In genomic region chr13:28630864-28631263, GRCh38 we compare ENCODE assay signal across 18 cellular contexts. TPM values are rescaled to one million over a fixed set of nuclear protein-coding genes. Genes with fewer than 3 reads are reported as not detected.
DNase-seq lines count a peak whose midpoint lies in the region; ATAC-seq and TF ChIP-seq lines count a peak whose summit lies in the region.
"Had no signal": no experiment of that assay in that cellular context is flagged by ENCODE, and none has a peak within 500 bp of the region (broad histone marks: within the 10 kb centered on the region; RNA-seq: fewer than 3 reads in every experiment).

No MANE protein-coding gene starts in this region.

- H3K4me1 ChIP-seq in thyroid gland: peaks cover 11 to 20% of the 10 kb centered on the region in 2 donors

- H3K27me3 ChIP-seq in thyroid gland: no peaks in the 10 kb centered on the region

- peak; percentile 30 for DNase-seq in AG08395 (ENCODE audit: low spot score)
- peak; percentile 55 for DNase-seq in GM03348 (ENCODE audit: low spot score)
- peak; percentile 31 for DNase-seq in fibroblast of mammary gland (ENCODE audit: low read depth)
- peak; percentile 19 to 23 for DNase-seq in thyroid gland
- DNase-seq in cerebellar nuclear complex (lab: John Stamatoyannopoulos, UW): no peak
- no peak for DNase-seq in GOT3 (lab: John Stamatoyannopoulos, UW)
- DNase-seq: 8988T; AML-193; CD4-positive, alpha-beta memory T cell; DMS153; DMS79; GDM1; HCEC 1CT; HFFc6; IMR-90 had no signal

- no peaks in the 10 kb centered on the region for H3K9me3 ChIP-seq in thyroid gland

- TF ChIP-seq CTCF in fibroblast of mammary gland (conservative IDR thresholded peaks at IDR 0.05; ENCODE audit: control insufficient read depth, insufficient read depth, low read depth, low read length): no peak
- no peak for TF ChIP-seq CTCF in thyroid gland (IDR thresholded peaks at IDR 0.05)

- 66 to 69% methylated on average over 4 of the region's 4 CpGs for WGBS in thyroid gland, 2 donors

- intact Hi-C loops in thyroid gland (cut with DNase I): loop anchor here (10.0 kb wide), 1 partner anchor 306 kb away; no protein-coding TSS in a partner anchor

- ATAC-seq in HG03175 (IDR thresholded peaks at IDR 0.05; ENCODE audit: unreplicated experiment): no peak
- ATAC-seq: K562 had no signal

- H3K4me3 ChIP-seq in fibroblast of mammary gland (ENCODE audit: control insufficient read depth, low read depth, low read length): no peak overlapping the region
- no peak overlapping the region for H3K4me3 ChIP-seq in thyroid gland (replicated peaks in 1 of 3)
- H3K4me3 ChIP-seq: K562 had no signal

- H3K36me3 ChIP-seq in thyroid gland: no peaks in the 10 kb centered on the region

- H3K27ac ChIP-seq in thyroid gland: peak overlapping the region; percentile 41 to 62 (median 52)
- H3K27ac ChIP-seq: C4-2B had no signal

- TF ChIP-seq POLR2A in thyroid gland (IDR thresholded peaks at IDR 0.05): no peak

RNA-seq across cellular contexts. Expression of gene POMP, which starts 28.1 kb away (rescaled TPM):
- total RNA-seq in thyroid gland: 10 to 100 TPM; 23.3 to 70.0 (median 45.4) TPM

Comparison
In these comparisons a context has a peak if more than half of its experiments do, and no peak if none do; other contexts are left out.
1. DNase-seq: peak in AG08395 (single experiment), GM03348 (single experiment), fibroblast of mammary gland (single experiment) and thyroid gland (2 of 2); none in cerebellar nuclear complex (0 of 2) and GOT3 (single experiment).